1 cellular context compared by ENCODE assay signal in genomic region chr1:32345289-32345827, GRCh38.
TF ChIP-seq lines count a peak whose summit lies in the region.

No MANE protein-coding gene starts in this region.

TF ChIP-seq in GM12878, 131 proteins besides CTCF, POLR2A, EP300 and RAD21:
- TF ChIP-seq ZNF217 (IDR thresholded peaks at IDR 0.05): no peak
- no peak for TF ChIP-seq ESRRA (IDR thresholded peaks at IDR 0.05; ENCODE audit: low read length)
